In genomic region chr7:19491821-19492452, GRCh38 we compare ENCODE assay signal across 8 cellular contexts.
A peak's percentile ranks its signal among the peaks of the same experiment; 100 is the strongest.
DNase-seq lines count a peak whose midpoint lies in the region; ATAC-seq and TF ChIP-seq lines count a peak whose summit lies in the region.

No MANE protein-coding gene starts in this region.

- TF ChIP-seq CTCF in PC-9 (conservative IDR thresholded peaks at IDR 0.05): peak; percentile 88
- TF ChIP-seq CTCF in foreskin fibroblast (IDR thresholded peaks at IDR 0.05; ENCODE audit: low read depth, low read length): peak; percentile 47
- peak; percentile 76 for TF ChIP-seq CTCF in type B pancreatic cell (conservative IDR thresholded peaks at IDR 0.05)

- no peaks in the 10 kb centered on the region for H3K27me3 ChIP-seq in PC-9 (ENCODE audit: insufficient read depth, low read depth)

- DNase-seq in NCI-H82 (lab: John Stamatoyannopoulos, UW): peak; percentile 28
- DNase-seq in NCI-H82 treated with DMSO at 0.1 percent for 48 hours (lab: John Stamatoyannopoulos, UW; ENCODE audit: unreplicated experiment): no peak
- peak in 1 of 2 experiments; percentile 21 for DNase-seq in PC-9
- peak; percentile 20 to 71 for DNase-seq in foreskin fibroblast
- DNase-seq in type B pancreatic cell (ENCODE audit: extremely low spot score, unreplicated experiment): no peak
- no peak for DNase-seq in activated CD8-positive, alpha-beta memory T cell treated with anti-CD3 and anti-CD28 coated beads, Interleukin-2, amount 10 ng/mL, durations not matched to agents 7 days and 5 days
- DNase-seq in NCI-H1930 (lab: John Stamatoyannopoulos, UW): no peak

- ATAC-seq in HG02763 (IDR thresholded peaks at IDR 0.05; ENCODE audit: unreplicated experiment): peak; percentile 57
- ATAC-seq in activated CD8-positive, alpha-beta memory T cell treated with anti-CD3 and anti-CD28 coated beads, Interleukin-2, amount 10 ng/mL, durations not matched to agents 7 days and 5 days: no peak

- CTCF ChIA-PET in PC-9 (lab: Charles Lee): interaction anchor here (0.6 to 1.2 kb wide), 14 partner anchors 14 to 1214 kb away, joined by 3 to 20 read pairs (median 4); partner anchors contain the start of gene POLR1F
- CTCF ChIA-PET in activated CD8-positive, alpha-beta memory T cell treated with anti-CD3 and anti-CD28 coated beads, Interleukin-2, amount 10 ng/mL, durations not matched to agents 7 days and 5 days (lab: Charles Lee): interaction anchor here (0.6 to 0.7 kb wide), 4 partner anchors 36 to 212 kb away, joined by 3 read pairs; no protein-coding TSS in a partner anchor

- H3K4me3 ChIP-seq in PC-9 (0 out of 2 replicates have a peak overlapping the region, but pooled peaks have one; percentile 11), foreskin fibroblast (ENCODE audit: low read depth in 1 of 2, low read length in 2 of 2) (no peak overlapping the region)

- no peaks in the 10 kb centered on the region for H3K27me3 Mint-ChIP-seq in type B pancreatic cell
- no peaks in the 10 kb centered on the region for H3K27me3 Mint-ChIP-seq in activated CD8-positive, alpha-beta memory T cell treated with anti-CD3 and anti-CD28 coated beads, Interleukin-2, amount 10 ng/mL, durations not matched to agents 7 days and 5 days

- peaks cover 4% of the 10 kb centered on the region; the same call in 1 of the 2 replicates for H3F3A ChIP-seq in PC-9 (ENCODE audit: insufficient read depth, low read depth)

- H3K36me3 ChIP-seq in PC-9 (ENCODE audit: low read depth): no peaks in the 10 kb centered on the region

- H3K27ac ChIP-seq in PC-9: no peak overlapping the region

- H3K27ac Mint-ChIP-seq in type B pancreatic cell: no peak overlapping the region
- no peak overlapping the region for H3K27ac Mint-ChIP-seq in activated CD8-positive, alpha-beta memory T cell treated with anti-CD3 and anti-CD28 coated beads, Interleukin-2, amount 10 ng/mL, durations not matched to agents 7 days and 5 days

- H4K20me1 ChIP-seq in PC-9 (ENCODE audit: insufficient read depth): no peaks in the 10 kb centered on the region

- no peaks in the 10 kb centered on the region for H3K4me1 ChIP-seq in PC-9 (replicated peaks; ENCODE audit: insufficient read depth)

- intact Hi-C loops in PC-9 (cut with micrococcal nuclease; ENCODE audit: unreplicated experiment): loop anchor here (5.0 kb wide), 1 partner anchor 1140 kb away; no protein-coding TSS in a partner anchor

- H3K9me3 ChIP-seq in PC-9 (ENCODE audit: insufficient read depth, low read depth): peaks cover 8% of the 10 kb centered on the region; the same call in 1 of the 2 replicates

- no peak overlapping the region for H3K4me3 Mint-ChIP-seq in type B pancreatic cell
- H3K4me3 Mint-ChIP-seq in activated CD8-positive, alpha-beta memory T cell treated with anti-CD3 and anti-CD28 coated beads, Interleukin-2, amount 10 ng/mL, durations not matched to agents 7 days and 5 days: no peak overlapping the region

- H3K4me2 ChIP-seq in PC-9: peak overlapping the region; percentile 30

- no peaks in the 10 kb centered on the region for H3K4me1 Mint-ChIP-seq in type B pancreatic cell (ENCODE audit: unreplicated experiment)
- no peaks in the 10 kb centered on the region for H3K4me1 Mint-ChIP-seq in activated CD8-positive, alpha-beta memory T cell treated with anti-CD3 and anti-CD28 coated beads, Interleukin-2, amount 10 ng/mL, durations not matched to agents 7 days and 5 days

- H3K36me3 Mint-ChIP-seq in type B pancreatic cell: no peaks in the 10 kb centered on the region
- H3K36me3 Mint-ChIP-seq in activated CD8-positive, alpha-beta memory T cell treated with anti-CD3 and anti-CD28 coated beads, Interleukin-2, amount 10 ng/mL, durations not matched to agents 7 days and 5 days: no peaks in the 10 kb centered on the region

- no peaks in the 10 kb centered on the region for H3K9me3 Mint-ChIP-seq in type B pancreatic cell
- peaks cover 2% of the 10 kb centered on the region for H3K9me3 Mint-ChIP-seq in activated CD8-positive, alpha-beta memory T cell treated with anti-CD3 and anti-CD28 coated beads, Interleukin-2, amount 10 ng/mL, durations not matched to agents 7 days and 5 days (ENCODE audit: low read depth)

- no TSS peak for BruUV-seq in PC-9 (replicated peaks; lab: Mats Ljungman, UMichigan)

- H2AFZ ChIP-seq in PC-9: peak overlapping the region; percentile 66; the same call in 1 of the 2 replicates

- POLR2A ChIA-PET in PC-9 (lab: Charles Lee; ENCODE audit: unreplicated experiment): interaction anchor here (0.6 kb wide), 1 partner anchor 271 kb away, joined by 4 read pairs; no protein-coding TSS in a partner anchor

- no peaks in the 10 kb centered on the region for H3K9me2 ChIP-seq in PC-9 (ENCODE audit: insufficient read depth)

- no peaks in the 10 kb centered on the region for H3K79me2 ChIP-seq in PC-9 (ENCODE audit: low read depth)

Comparison
In these comparisons a context has a peak if more than half of its experiments do, and no peak if none do; other contexts are left out.
1. DNase-seq: peak in NCI-H82 (single experiment) and foreskin fibroblast (2 of 2); none in NCI-H82 treated with DMSO at 0.1 percent for 48 hours (single experiment), type B pancreatic cell (single experiment), activated CD8-positive, alpha-beta memory T cell treated with anti-CD3 and anti-CD28 coated beads, Interleukin-2, amount 10 ng/mL, durations not matched to agents 7 days and 5 days (single experiment) and NCI-H1930 (0 of 2).
2. Peak in every context shown above with its lines, with median percentiles within 50 percentile points of each other: CTCF ChIP-seq.